Comparison of ENCODE assay signal across 1 cellular context in the genomic region with DNA sequence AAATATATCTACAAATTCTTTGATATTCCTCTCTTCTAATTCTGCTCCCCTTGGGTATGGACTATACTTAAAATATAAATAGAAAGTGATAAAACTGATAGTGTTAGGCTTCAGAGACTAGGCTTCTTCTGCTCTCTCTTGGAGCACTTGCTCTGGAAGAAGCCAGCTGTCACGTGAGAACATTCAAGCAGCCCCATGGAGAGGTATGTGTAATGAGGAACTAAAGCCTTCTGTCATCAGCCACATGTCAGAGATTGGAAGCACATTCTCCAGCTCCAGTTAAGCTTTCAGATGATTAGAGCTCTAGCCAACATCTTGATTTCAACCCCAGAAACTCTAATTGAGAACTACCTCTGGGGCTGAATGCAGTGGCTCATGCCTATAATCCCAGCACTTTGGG.
TF ChIP-seq lines count a peak whose summit lies in the region.

No MANE protein-coding gene starts in this region.

TF ChIP-seq in HepG2, 621 proteins besides CTCF, POLR2A, EP300 and RAD21:
- TF ChIP-seq GMEB2 (CRISPR knock-in tag; IDR thresholded peaks at IDR 0.05; ENCODE audit: low read depth), result no peak
- no peak for TF ChIP-seq WIZ (CRISPR knock-in tag; IDR thresholded peaks at IDR 0.05)
- TF ChIP-seq HNRNPLL (IDR thresholded peaks at IDR 0.05; ENCODE audit: low read depth, low read length, poor library complexity, severe bottlenecking), result no peak
- no peak for TF ChIP-seq DMAP1 (CRISPR knock-in tag; IDR thresholded peaks at IDR 0.05)
- no peak for TF ChIP-seq ZNF564 (CRISPR knock-in tag; IDR thresholded peaks at IDR 0.05)
- TF ChIP-seq MAFF (IDR thresholded peaks at IDR 0.05; ENCODE audit: low read depth, low read length), result no peak
- no peak for TF ChIP-seq NFE2L1 (CRISPR knock-in tag; IDR thresholded peaks at IDR 0.05; ENCODE audit: borderline replicate concordance)
- TF ChIP-seq, protein P1, sequence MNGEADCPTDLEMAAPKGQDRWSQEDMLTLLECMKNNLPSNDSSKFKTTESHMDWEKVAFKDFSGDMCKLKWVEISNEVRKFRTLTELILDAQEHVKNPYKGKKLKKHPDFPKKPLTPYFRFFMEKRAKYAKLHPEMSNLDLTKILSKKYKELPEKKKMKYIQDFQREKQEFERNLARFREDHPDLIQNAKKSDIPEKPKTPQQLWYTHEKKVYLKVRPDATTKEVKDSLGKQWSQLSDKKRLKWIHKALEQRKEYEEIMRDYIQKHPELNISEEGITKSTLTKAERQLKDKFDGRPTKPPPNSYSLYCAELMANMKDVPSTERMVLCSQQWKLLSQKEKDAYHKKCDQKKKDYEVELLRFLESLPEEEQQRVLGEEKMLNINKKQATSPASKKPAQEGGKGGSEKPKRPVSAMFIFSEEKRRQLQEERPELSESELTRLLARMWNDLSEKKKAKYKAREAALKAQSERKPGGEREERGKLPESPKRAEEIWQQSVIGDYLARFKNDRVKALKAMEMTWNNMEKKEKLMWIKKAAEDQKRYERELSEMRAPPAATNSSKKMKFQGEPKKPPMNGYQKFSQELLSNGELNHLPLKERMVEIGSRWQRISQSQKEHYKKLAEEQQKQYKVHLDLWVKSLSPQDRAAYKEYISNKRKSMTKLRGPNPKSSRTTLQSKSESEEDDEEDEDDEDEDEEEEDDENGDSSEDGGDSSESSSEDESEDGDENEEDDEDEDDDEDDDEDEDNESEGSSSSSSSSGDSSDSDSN (CRISPR knock-in tag; IDR thresholded peaks at IDR 0.05), result no peak
- TF ChIP-seq POLR2AphosphoS2 (IDR thresholded peaks at IDR 0.05; ENCODE audit: low read depth, low read length), result no peak
- TF ChIP-seq TMF1 (CRISPR knock-in tag; IDR thresholded peaks at IDR 0.05; ENCODE audit: low read depth), result no peak
- no peak for TF ChIP-seq SRSF1 (optimal IDR thresholded peaks at IDR 0.05; ENCODE audit: low read depth, low read length)
- TF ChIP-seq ZKSCAN5 (CRISPR knock-in tag; IDR thresholded peaks at IDR 0.05), result no peak
- no peak for TF ChIP-seq ARHGAP35 (CRISPR knock-in tag; IDR thresholded peaks at IDR 0.05; ENCODE audit: borderline replicate concordance)
- no peak for TF ChIP-seq RXRA (CRISPR knock-in tag; IDR thresholded peaks at IDR 0.05)
